In genomic region chr21:43361127-43361492, GRCh38 we compare ENCODE assay signal across 1 cellular context.
TF ChIP-seq lines count a peak whose summit lies in the region.

No MANE protein-coding gene starts in this region.

TF ChIP-seq in HepG2, 621 proteins besides CTCF, POLR2A, EP300 and RAD21 (continued from another document):
- TF ChIP-seq THAP7 (CRISPR knock-in tag; IDR thresholded peaks at IDR 0.05), result no peak
- no peak for TF ChIP-seq ZFP41 (CRISPR knock-in tag; IDR thresholded peaks at IDR 0.05; ENCODE audit: borderline replicate concordance)
- no peak for TF ChIP-seq ZNF597 (CRISPR knock-in tag; IDR thresholded peaks at IDR 0.05)
- TF ChIP-seq ZMAT5 (CRISPR knock-in tag; IDR thresholded peaks at IDR 0.05; ENCODE audit: borderline replicate concordance, low read depth), result no peak
- no peak for TF ChIP-seq RBAK (CRISPR knock-in tag; IDR thresholded peaks at IDR 0.05)
